ENCODE assay signal across 1 cellular context in genomic region chr7:103344453-103345149, GRCh38.
TF ChIP-seq lines count a peak whose summit lies in the region.

Gene DNAJC2 (minus strand): TSS chr7:103344767. CDS start chr7:103344622, 145 bp downstream.

TF ChIP-seq in K562, 482 proteins besides CTCF, POLR2A, EP300 and RAD21 (continued from another document and continues in another):
- TF ChIP-seq ATF2 (CRISPR knock-in tag; IDR thresholded peaks at IDR 0.05) = no peak
- peak; percentile 62; the same call in 1 of the 2 replicates for TF ChIP-seq TOE1 (IDR thresholded peaks at IDR 0.05; ENCODE audit: borderline replicate concordance)
- TF ChIP-seq TOE1 (CRISPR knock-in tag; IDR thresholded peaks at IDR 0.05; ENCODE audit: borderline replicate concordance, low read depth) = no peak
- no peak for TF ChIP-seq PPARD (CRISPR knock-in tag; IDR thresholded peaks at IDR 0.05)
- TF ChIP-seq ZNF24 (IDR thresholded peaks at IDR 0.05) = peak; percentile 79
- no peak for TF ChIP-seq PKNOX1 (IDR thresholded peaks at IDR 0.05)
- peak; percentile 34; the same call in 1 of the 2 replicates for TF ChIP-seq CBFB (CRISPR knock-in tag; IDR thresholded peaks at IDR 0.05)
- TF ChIP-seq STAT5A (IDR thresholded peaks at IDR 0.05; ENCODE audit: borderline replicate concordance, low read length) = peak; percentile 43; the same call in 1 of the 2 replicates
- no peak for TF ChIP-seq ZBED1 (IDR thresholded peaks at IDR 0.05)
- TF ChIP-seq CAMTA2 (CRISPR knock-in tag; conservative IDR thresholded peaks at IDR 0.05) = 0 out of 2 replicates have a peak, but pooled peaks have one; percentile 79
- no peak for TF ChIP-seq ZNF780A (CRISPR knock-in tag; IDR thresholded peaks at IDR 0.05)
- no peak for TF ChIP-seq SMAD2 (IDR thresholded peaks at IDR 0.05; ENCODE audit: low read depth, low read length)
- TF ChIP-seq ELF1 (tag; IDR thresholded peaks at IDR 0.05) = peak; percentile 97
- no peak for TF ChIP-seq MCM3 (IDR thresholded peaks at IDR 0.05)
- TF ChIP-seq ZEB2 (IDR thresholded peaks at IDR 0.05) = peak; percentile 98
- no peak; the same call in none of the 2 replicates for TF ChIP-seq LARP7 (IDR thresholded peaks at IDR 0.05)
- no peak for TF ChIP-seq ZNF507 (tag; conservative IDR thresholded peaks at IDR 0.05)
- TF ChIP-seq MYC (IDR thresholded peaks at IDR 0.05; ENCODE audit: low read depth, low read length) = peak; percentile 99
- peak; percentile 96 for TF ChIP-seq MYC (CRISPR knock-in tag; IDR thresholded peaks at IDR 0.05; ENCODE audit: borderline replicate concordance, low read depth)
- 0 out of 2 replicates have a peak, but pooled peaks have one; percentile 39 for TF ChIP-seq ZNF740 (CRISPR knock-in tag; IDR thresholded peaks at IDR 0.05)
- no peak; a peak in 1 of 4 replicates for TF ChIP-seq ZNF740 (tag; IDR thresholded peaks at IDR 0.05)
- TF ChIP-seq ZBTB43 (CRISPR knock-in tag; IDR thresholded peaks at IDR 0.05) = no peak
- peak in 1 of 2 experiments; percentile 71; a peak in 2 of 4 replicates for TF ChIP-seq SRF (CRISPR knock-in tag; IDR thresholded peaks at IDR 0.05)
- no peak for TF ChIP-seq RBM15 (IDR thresholded peaks at IDR 0.05; ENCODE audit: insufficient read depth, low read length)
- TF ChIP-seq RBM34 (IDR thresholded peaks at IDR 0.05; ENCODE audit: borderline replicate concordance, insufficient read depth, low read length) = no peak
- no peak; the same call in 1 of the 2 replicates for TF ChIP-seq ZBTB17 (CRISPR knock-in tag; IDR thresholded peaks at IDR 0.05)
- TF ChIP-seq KLF10 (CRISPR knock-in tag; IDR thresholded peaks at IDR 0.05) = no peak
- TF ChIP-seq HNRNPH1 (optimal IDR thresholded peaks at IDR 0.05; ENCODE audit: low read depth, low read length) = no peak
- peak; percentile 56; the same call in 1 of the 2 replicates for TF ChIP-seq MTA1 (IDR thresholded peaks at IDR 0.05; ENCODE audit: borderline replicate concordance)
- no peak for TF ChIP-seq NCOA2 (IDR thresholded peaks at IDR 0.05; ENCODE audit: partially characterized antibody in 2 of 2)
- TF ChIP-seq CHD1 (IDR thresholded peaks at IDR 0.05; ENCODE audit: low read length) = peak; percentile 75
- TF ChIP-seq ZNF140 (CRISPR knock-in tag; IDR thresholded peaks at IDR 0.05) = no peak
- TF ChIP-seq SMAD4 (CRISPR knock-in tag; conservative IDR thresholded peaks at IDR 0.05) = peak; percentile 81
- TF ChIP-seq ETV6 (IDR thresholded peaks at IDR 0.05; ENCODE audit: borderline replicate concordance in 1 of 2, low read depth in 2 of 2, low read length in 1 of 2) = peak in 1 of 2 experiments; percentile 62; a peak in 2 of 4 replicates
- no peak for TF ChIP-seq ETV6 (CRISPR knock-in tag; IDR thresholded peaks at IDR 0.05; ENCODE audit: borderline replicate concordance)
- TF ChIP-seq ZNF584 (CRISPR knock-in tag; IDR thresholded peaks at IDR 0.05; ENCODE audit: low read depth) = no peak; the same call in 1 of the 2 replicates
- peak; percentile 25 for TF ChIP-seq FIP1L1 (IDR thresholded peaks at IDR 0.05; ENCODE audit: low read depth, low read length, poor library complexity, severe bottlenecking)
- TF ChIP-seq E2F6 (IDR thresholded peaks at IDR 0.05; ENCODE audit: borderline replicate concordance in 1 of 2, extremely low read depth in 1 of 2, insufficient read depth in 1 of 2, insufficient read length in 1 of 2, low read depth in 1 of 2, low read length in 1 of 2, poor library complexity in 1 of 2, severe bottlenecking in 1 of 2) = peak; percentile 94
- no peak for TF ChIP-seq SLC30A9 (CRISPR knock-in tag; IDR thresholded peaks at IDR 0.05)
- peak; percentile 47; the same call in 1 of the 2 replicates for TF ChIP-seq SNIP1 (IDR thresholded peaks at IDR 0.05; ENCODE audit: low read depth)
- TF ChIP-seq TCF7 (IDR thresholded peaks at IDR 0.05; ENCODE audit: borderline replicate concordance) = no peak; the same call in 1 of the 2 replicates
- peak; percentile 95 for TF ChIP-seq GABPB1 (CRISPR knock-in tag; IDR thresholded peaks at IDR 0.05)
- TF ChIP-seq SNRNP70 (optimal IDR thresholded peaks at IDR 0.05; ENCODE audit: low read depth, low read length) = no peak
- TF ChIP-seq RNF2 (IDR thresholded peaks at IDR 0.05) = peak; percentile 96
- TF ChIP-seq MEF2A (IDR thresholded peaks at IDR 0.05; ENCODE audit: control insufficient read depth, low read depth, low read length) = peak; percentile 39; the same call in 1 of the 2 replicates
- TF ChIP-seq ZZZ3 (IDR thresholded peaks at IDR 0.05) = 0 out of 2 replicates have a peak, but pooled peaks have one; percentile 39
- no peak for TF ChIP-seq CBX8 (IDR thresholded peaks at IDR 0.05; ENCODE audit: borderline replicate concordance, extremely low read depth, low read depth, low read length, poor library complexity, severe bottlenecking)
- no peak for TF ChIP-seq HDAC6 (IDR thresholded peaks at IDR 0.05; ENCODE audit: low read depth, low read length)
- peak; percentile 83; the same call in 1 of the 2 replicates for TF ChIP-seq MAX (CRISPR knock-in tag; IDR thresholded peaks at IDR 0.05)
- TF ChIP-seq SAP30 (IDR thresholded peaks at IDR 0.05; ENCODE audit: borderline replicate concordance, insufficient read depth, low read depth, low read length, poor library complexity, severe bottlenecking) = peak; percentile 96
- TF ChIP-seq SMARCA4 (IDR thresholded peaks at IDR 0.05) = no peak
- TF ChIP-seq CHCHD3 (CRISPR knock-in tag; IDR thresholded peaks at IDR 0.05) = peak; percentile 41; the same call in 1 of the 2 replicates
- no peak for TF ChIP-seq XRCC4 (IDR thresholded peaks at IDR 0.05; ENCODE audit: extremely low read depth, insufficient read depth, insufficient read length)
- TF ChIP-seq TARDBP (IDR thresholded peaks at IDR 0.05) = 0 out of 2 replicates have a peak, but pooled peaks have one; percentile 22
- TF ChIP-seq BHLHE40 (IDR thresholded peaks at IDR 0.05; ENCODE audit: low read length) = peak; percentile 78
- peak; percentile 89 for TF ChIP-seq ATF7 (IDR thresholded peaks at IDR 0.05)
- TF ChIP-seq ZFPM2 (CRISPR knock-in tag; IDR thresholded peaks at IDR 0.05) = no peak
- no peak for TF ChIP-seq ZNF57 (CRISPR knock-in tag; IDR thresholded peaks at IDR 0.05)
- no peak for TF ChIP-seq THRA (IDR thresholded peaks at IDR 0.05)
- no peak for TF ChIP-seq ZNF436 (CRISPR knock-in tag; IDR thresholded peaks at IDR 0.05)
- TF ChIP-seq ZKSCAN1 (IDR thresholded peaks at IDR 0.05; ENCODE audit: low read depth, low read length) = peak; percentile 71; the same call in 1 of the 2 replicates
- TF ChIP-seq MXI1 (IDR thresholded peaks at IDR 0.05; ENCODE audit: low read depth, low read length) = peak; percentile 96
- TF ChIP-seq BRF2 (IDR thresholded peaks at IDR 0.05; ENCODE audit: borderline replicate concordance, insufficient read depth, insufficient read length) = no peak
- TF ChIP-seq CBFA2T2 (conservative IDR thresholded peaks at IDR 0.05) = no peak
- peak; percentile 51 for TF ChIP-seq ASH1L (IDR thresholded peaks at IDR 0.05; ENCODE audit: borderline replicate concordance, low read depth, partially characterized antibody)
- no peak for TF ChIP-seq TFE3 (CRISPR knock-in tag; IDR thresholded peaks at IDR 0.05)
- TF ChIP-seq NRF1 (conservative IDR thresholded peaks at IDR 0.05 in 1 of 2, IDR thresholded peaks at IDR 0.05 in 1 of 2) = peak; percentile 51 to 65
- peak; percentile 95 for TF ChIP-seq ELF4 (CRISPR knock-in tag; IDR thresholded peaks at IDR 0.05)
- no peak for TF ChIP-seq ZNF551 (CRISPR knock-in tag; IDR thresholded peaks at IDR 0.05)
- no peak for TF ChIP-seq ZNF699 (CRISPR knock-in tag; IDR thresholded peaks at IDR 0.05; ENCODE audit: insufficient replicate concordance)
- no peak for TF ChIP-seq MED1 (CRISPR knock-in tag; IDR thresholded peaks at IDR 0.05; ENCODE audit: borderline replicate concordance)
- no peak for TF ChIP-seq SETDB1 (IDR thresholded peaks at IDR 0.05; ENCODE audit: low read length)
- TF ChIP-seq ETV5 (CRISPR knock-in tag; IDR thresholded peaks at IDR 0.05; ENCODE audit: low read depth) = peak; percentile 67; the same call in 1 of the 2 replicates
- TF ChIP-seq HNRNPUL1 (IDR thresholded peaks at IDR 0.05; ENCODE audit: low read length) = no peak
- peak; percentile 96 for TF ChIP-seq GABPA (tag; conservative IDR thresholded peaks at IDR 0.05; ENCODE audit: low read depth)
- peak; percentile 90 for TF ChIP-seq NEUROD1 (IDR thresholded peaks at IDR 0.05; ENCODE audit: borderline replicate concordance, low read depth, low read length, partially characterized antibody)
- no peak for TF ChIP-seq WHSC1 (IDR thresholded peaks at IDR 0.05; ENCODE audit: low read length)
- no peak for TF ChIP-seq RFX7 (CRISPR knock-in tag; IDR thresholded peaks at IDR 0.05)
- TF ChIP-seq POLR2B (IDR thresholded peaks at IDR 0.05; ENCODE audit: low read depth, partially characterized antibody) = peak; percentile 89
